1 cellular context compared by ENCODE assay signal in genomic region chr2:112579280-112579679, GRCh38.
TF ChIP-seq lines count a peak whose summit lies in the region.

No MANE protein-coding gene starts in this region.

TF ChIP-seq in endothelial cell of umbilical vein, 7 proteins besides CTCF, POLR2A, EP300 and RAD21:
- peak; percentile 46 for TF ChIP-seq FOS (IDR thresholded peaks at IDR 0.05; ENCODE audit: borderline replicate concordance, insufficient read depth, low read length)
- no peak for TF ChIP-seq MYC (IDR thresholded peaks at IDR 0.05; ENCODE audit: low read depth, low read length)
- TF ChIP-seq EZH2 (IDR thresholded peaks at IDR 0.05; ENCODE audit: borderline replicate concordance, low read depth, low read length, severe bottlenecking): no peak
- TF ChIP-seq MAX (IDR thresholded peaks at IDR 0.05; ENCODE audit: insufficient read depth, insufficient read length): no peak
- TF ChIP-seq GATA2 (IDR thresholded peaks at IDR 0.05; ENCODE audit: insufficient read depth, insufficient read length, low read depth, low read length): no peak
- TF ChIP-seq POLR2AphosphoS5 (IDR thresholded peaks at IDR 0.05; ENCODE audit: insufficient read depth, low read depth, low read length): no peak
- TF ChIP-seq JUN (IDR thresholded peaks at IDR 0.05; ENCODE audit: borderline replicate concordance, insufficient read depth, insufficient read length, low read depth): peak; percentile 69
TF ChIP-seq in endothelial cell of umbilical vein: peak in this region for 2.
